Comparison of ENCODE assay signal across 1 cellular context in genomic region chr6:108562503-108562993, GRCh38.
A peak's percentile ranks its signal among the peaks of the same experiment; 100 is the strongest.
TF ChIP-seq lines count a peak whose summit lies in the region.

No MANE protein-coding gene starts in this region.

TF ChIP-seq in HepG2, 621 proteins besides CTCF, POLR2A, EP300 and RAD21 (continued from another document and continues in another):
- TF ChIP-seq TEF (CRISPR knock-in tag; IDR thresholded peaks at IDR 0.05) (no peak), NFIC (IDR thresholded peaks at IDR 0.05; ENCODE audit: low read length) (no peak), ATF2 (CRISPR knock-in tag; IDR thresholded peaks at IDR 0.05) (peak; percentile 94), DDIT3 (CRISPR knock-in tag; IDR thresholded peaks at IDR 0.05) (no peak), ZNF850 (CRISPR knock-in tag; conservative IDR thresholded peaks at IDR 0.05) (no peak), BCL3 (CRISPR knock-in tag; IDR thresholded peaks at IDR 0.05) (no peak), HMGXB4 (CRISPR knock-in tag; IDR thresholded peaks at IDR 0.05; ENCODE audit: borderline replicate concordance in 1 of 2, low read depth in 1 of 2) (no peak), ZMYM3 (CRISPR knock-in tag; IDR thresholded peaks at IDR 0.05) (no peak), SALL2 (CRISPR knock-in tag; IDR thresholded peaks at IDR 0.05) (no peak), ELF3 (CRISPR knock-in tag; IDR thresholded peaks at IDR 0.05) (peak; percentile 71), SRY (CRISPR knock-in tag; IDR thresholded peaks at IDR 0.05) (no peak), NR2F2 (IDR thresholded peaks at IDR 0.05; ENCODE audit: borderline replicate concordance, low read depth) (no peak; the same call in 1 of the 2 replicates), ZNF552 (CRISPR knock-in tag; IDR thresholded peaks at IDR 0.05; ENCODE audit: borderline replicate concordance) (no peak), LCORL (IDR thresholded peaks at IDR 0.05) (no peak), LCORL (CRISPR knock-in tag; IDR thresholded peaks at IDR 0.05) (0 out of 2 replicates have a peak, but pooled peaks have one; percentile 51), CHD2 (IDR thresholded peaks at IDR 0.05; ENCODE audit: low read depth, low read length) (no peak), FOXO4 (CRISPR knock-in tag; conservative IDR thresholded peaks at IDR 0.05) (no peak), FOXP1 (IDR thresholded peaks at IDR 0.05) (no peak), FOXP1 (CRISPR knock-in tag; IDR thresholded peaks at IDR 0.05) (peak; percentile 28; the same call in 1 of the 2 replicates), POLR2G (IDR thresholded peaks at IDR 0.05; ENCODE audit: low read depth, low read length) (peak; percentile 55), ZNF7 (CRISPR knock-in tag; IDR thresholded peaks at IDR 0.05) (no peak), RBM22 (optimal IDR thresholded peaks at IDR 0.05; ENCODE audit: low read length) (peak; percentile 17), ZNF619 (CRISPR knock-in tag; IDR thresholded peaks at IDR 0.05) (no peak), ZNF546 (CRISPR knock-in tag; conservative IDR thresholded peaks at IDR 0.05) (no peak), NFAT5 (CRISPR knock-in tag; IDR thresholded peaks at IDR 0.05) (peak; percentile 47; the same call in 1 of the 2 replicates), BRD4 (CRISPR knock-in tag; IDR thresholded peaks at IDR 0.05) (no peak; the same call in 1 of the 2 replicates), XBP1 (CRISPR knock-in tag; IDR thresholded peaks at IDR 0.05) (no peak), GATA4 (IDR thresholded peaks at IDR 0.05; ENCODE audit: borderline replicate concordance, low read depth) (no peak), AGO2 (optimal IDR thresholded peaks at IDR 0.05; ENCODE audit: low read depth, low read length) (no peak), ZNF710 (CRISPR knock-in tag; IDR thresholded peaks at IDR 0.05; ENCODE audit: borderline replicate concordance) (peak; percentile 49; the same call in 1 of the 2 replicates), ONECUT2 (CRISPR knock-in tag; IDR thresholded peaks at IDR 0.05) (no peak), GPN1 (CRISPR knock-in tag; IDR thresholded peaks at IDR 0.05; ENCODE audit: borderline replicate concordance) (no peak), NR2F6 (IDR thresholded peaks at IDR 0.05) (no peak; the same call in 1 of the 2 replicates), NR2F6 (CRISPR knock-in tag; IDR thresholded peaks at IDR 0.05) (0 out of 2 replicates have a peak, but pooled peaks have one; percentile 49), AGO1 (IDR thresholded peaks at IDR 0.05; ENCODE audit: low read depth, low read length, poor library complexity, severe bottlenecking) (peak; percentile 62)
- TF ChIP-seq, protein P1, sequence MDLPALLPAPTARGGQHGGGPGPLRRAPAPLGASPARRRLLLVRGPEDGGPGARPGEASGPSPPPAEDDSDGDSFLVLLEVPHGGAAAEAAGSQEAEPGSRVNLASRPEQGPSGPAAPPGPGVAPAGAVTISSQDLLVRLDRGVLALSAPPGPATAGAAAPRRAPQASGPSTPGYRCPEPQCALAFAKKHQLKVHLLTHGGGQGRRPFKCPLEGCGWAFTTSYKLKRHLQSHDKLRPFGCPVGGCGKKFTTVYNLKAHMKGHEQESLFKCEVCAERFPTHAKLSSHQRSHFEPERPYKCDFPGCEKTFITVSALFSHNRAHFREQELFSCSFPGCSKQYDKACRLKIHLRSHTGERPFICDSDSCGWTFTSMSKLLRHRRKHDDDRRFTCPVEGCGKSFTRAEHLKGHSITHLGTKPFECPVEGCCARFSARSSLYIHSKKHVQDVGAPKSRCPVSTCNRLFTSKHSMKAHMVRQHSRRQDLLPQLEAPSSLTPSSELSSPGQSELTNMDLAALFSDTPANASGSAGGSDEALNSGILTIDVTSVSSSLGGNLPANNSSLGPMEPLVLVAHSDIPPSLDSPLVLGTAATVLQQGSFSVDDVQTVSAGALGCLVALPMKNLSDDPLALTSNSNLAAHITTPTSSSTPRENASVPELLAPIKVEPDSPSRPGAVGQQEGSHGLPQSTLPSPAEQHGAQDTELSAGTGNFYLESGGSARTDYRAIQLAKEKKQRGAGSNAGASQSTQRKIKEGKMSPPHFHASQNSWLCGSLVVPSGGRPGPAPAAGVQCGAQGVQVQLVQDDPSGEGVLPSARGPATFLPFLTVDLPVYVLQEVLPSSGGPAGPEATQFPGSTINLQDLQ (CRISPR knock-in tag; IDR thresholded peaks at IDR 0.05) = no peak
- TF ChIP-seq, protein P2, sequence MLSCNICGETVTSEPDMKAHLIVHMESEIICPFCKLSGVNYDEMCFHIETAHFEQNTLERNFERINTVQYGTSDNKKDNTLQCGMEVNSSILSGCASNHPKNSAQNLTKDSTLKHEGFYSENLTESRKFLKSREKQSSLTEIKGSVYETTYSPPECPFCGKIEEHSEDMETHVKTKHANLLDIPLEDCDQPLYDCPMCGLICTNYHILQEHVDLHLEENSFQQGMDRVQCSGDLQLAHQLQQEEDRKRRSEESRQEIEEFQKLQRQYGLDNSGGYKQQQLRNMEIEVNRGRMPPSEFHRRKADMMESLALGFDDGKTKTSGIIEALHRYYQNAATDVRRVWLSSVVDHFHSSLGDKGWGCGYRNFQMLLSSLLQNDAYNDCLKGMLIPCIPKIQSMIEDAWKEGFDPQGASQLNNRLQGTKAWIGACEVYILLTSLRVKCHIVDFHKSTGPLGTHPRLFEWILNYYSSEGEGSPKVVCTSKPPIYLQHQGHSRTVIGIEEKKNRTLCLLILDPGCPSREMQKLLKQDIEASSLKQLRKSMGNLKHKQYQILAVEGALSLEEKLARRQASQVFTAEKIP (CRISPR knock-in tag; IDR thresholded peaks at IDR 0.05; ENCODE audit: borderline replicate concordance) = no peak
- TF ChIP-seq, protein P3, sequence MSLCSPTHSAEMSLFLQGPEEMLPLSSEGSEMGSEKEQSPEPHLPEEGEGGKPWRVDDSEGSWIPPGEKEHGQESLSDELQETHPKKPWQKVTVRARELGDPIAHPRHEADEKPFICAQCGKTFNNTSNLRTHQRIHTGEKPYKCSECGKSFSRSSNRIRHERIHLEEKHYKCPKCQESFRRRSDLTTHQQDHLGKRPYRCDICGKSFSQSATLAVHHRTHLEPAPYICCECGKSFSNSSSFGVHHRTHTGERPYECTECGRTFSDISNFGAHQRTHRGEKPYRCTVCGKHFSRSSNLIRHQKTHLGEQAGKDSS (CRISPR knock-in tag; IDR thresholded peaks at IDR 0.05; ENCODE audit: borderline replicate concordance, low read depth) = no peak; the same call in 1 of the 2 replicates
- TF ChIP-seq, protein P4, sequence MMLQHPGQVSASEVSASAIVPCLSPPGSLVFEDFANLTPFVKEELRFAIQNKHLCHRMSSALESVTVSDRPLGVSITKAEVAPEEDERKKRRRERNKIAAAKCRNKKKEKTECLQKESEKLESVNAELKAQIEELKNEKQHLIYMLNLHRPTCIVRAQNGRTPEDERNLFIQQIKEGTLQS (CRISPR knock-in tag; IDR thresholded peaks at IDR 0.05) = no peak
